ENCODE assay signal across 28 cellular contexts in the genomic region with DNA sequence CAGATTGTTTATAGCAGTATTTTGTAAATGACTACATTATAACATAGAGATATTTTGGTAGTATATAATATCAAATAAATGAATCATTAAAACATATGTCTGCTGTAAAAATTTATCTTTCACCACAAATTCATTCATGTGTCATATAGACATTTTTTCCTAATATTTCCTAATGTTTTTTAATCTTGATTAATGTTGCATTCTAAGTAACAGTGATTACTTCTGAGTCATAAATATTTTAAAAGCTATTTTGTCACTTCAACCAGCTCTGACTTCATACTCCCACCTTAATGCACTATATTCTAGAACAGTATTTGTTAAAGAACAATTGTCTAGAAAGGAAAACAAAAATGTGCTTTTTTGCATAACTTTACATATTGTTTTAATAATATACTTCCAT.
"Had no signal": no experiment of that assay in that cellular context is flagged by ENCODE, and none has a peak within 500 bp of the region (broad histone marks: within the 10 kb centered on the region; RNA-seq: fewer than 3 reads in every experiment).

No MANE protein-coding gene starts in this region.

- ATAC-seq: effector memory CD8-positive, alpha-beta T cell; esophagus mucosa; foreskin keratinocyte; gastrocnemius medialis; gastroesophageal sphincter; heart left ventricle; heart right ventricle had no signal

- H3K27ac ChIP-seq: colonic mucosa, coronary artery, dorsolateral prefrontal cortex, epithelial cell of prostate, esophagus squamous epithelium, foreskin keratinocyte, gastrocnemius medialis, gastroesophageal sphincter, heart left ventricle, heart right ventricle had no signal

- H3K27me3 ChIP-seq: colonic mucosa, dorsolateral prefrontal cortex, esophagus squamous epithelium, foreskin keratinocyte, gastrocnemius medialis, gastroesophageal sphincter, heart left ventricle, heart right ventricle had no signal

- H3K4me3 ChIP-seq: colonic mucosa, coronary artery, dorsolateral prefrontal cortex, esophagus squamous epithelium, gastrocnemius medialis, gastroesophageal sphincter, heart left ventricle, heart right ventricle had no signal

- H3K36me3 ChIP-seq: colonic mucosa, esophagus squamous epithelium, gastrocnemius medialis, gastroesophageal sphincter, heart left ventricle, heart right ventricle had no signal

- H3K4me1 ChIP-seq: colonic mucosa, esophagus squamous epithelium, gastrocnemius medialis, gastroesophageal sphincter, heart left ventricle had no signal

- DNase-seq: colonic mucosa; cortex of kidney; dermis blood vessel endothelial cell; dorsolateral prefrontal cortex; effector CD4-positive, alpha-beta T cell; effector CD8-positive, alpha-beta T cell; effector memory CD4-positive, alpha-beta T cell; effector memory CD8-positive, alpha-beta T cell; endodermal cell; erythroblast; esophagus squamous epithelium; foreskin fibroblast; foreskin keratinocyte; foreskin melanocyte; gastrocnemius medialis; glutamatergic neuron; head of caudate nucleus; heart left ventricle; heart right ventricle; hippocampal formation had no signal

- H3K9me3 ChIP-seq: colonic mucosa, esophagus squamous epithelium, gastrocnemius medialis, gastroesophageal sphincter, heart left ventricle, heart right ventricle had no signal

- FAIRE-seq: colon, endometrium, endothelial cell of umbilical vein, frontal cortex had no signal
